ENCODE assay signal across 27 cellular contexts in genomic region chrX:40908026-40908425, GRCh38.
A peak's percentile ranks its signal among the peaks of the same experiment; 100 is the strongest.
DNase-seq lines count a peak whose midpoint lies in the region; TF ChIP-seq lines count a peak whose summit lies in the region.
"Had no signal": no experiment of that assay in that cellular context is flagged by ENCODE, and none has a peak within 500 bp of the region (broad histone marks: within the 10 kb centered on the region; RNA-seq: fewer than 3 reads in every experiment).

No MANE protein-coding gene starts in this region.

- peak overlapping the region; percentile 92 for H3K27ac ChIP-seq in brain microvascular endothelial cell
- no peak overlapping the region for H3K27ac ChIP-seq in breast epithelium
- no peak overlapping the region for H3K27ac ChIP-seq in esophagus squamous epithelium
- no peak overlapping the region for H3K27ac ChIP-seq in suprapubic skin
- H3K27ac ChIP-seq: BLaER1, right atrium auricular region, tibial artery had no signal

- peak; percentile 34 for DNase-seq in AG10803 (ENCODE audit: low read depth)
- DNase-seq in M059J (ENCODE audit: low read depth) = peak; percentile 83
- DNase-seq in brain microvascular endothelial cell = peak; percentile 47
- peak; percentile 47 for DNase-seq in iris pigment epithelial cell (ENCODE audit: low read depth)
- no peak for DNase-seq in breast epithelium (ENCODE audit: low spot score in 2 of 2)
- DNase-seq in esophagus squamous epithelium (lab: John Stamatoyannopoulos, UW) = no peak
- DNase-seq in activated CD4-positive, alpha-beta memory T cell treated with anti-CD3 and anti-CD28 coated beads, Interleukin-2, amount 10 ng/mL, durations not matched to agents 7 days and 5 days = no peak
- no peak for DNase-seq in suprapubic skin (ENCODE audit: low spot score in 2 of 2)
- DNase-seq: activated CD4-positive, alpha-beta T cell treated with anti-CD3 and anti-CD28 coated beads for 4 hours; Caco-2; DND-41; effector memory CD4-positive, alpha-beta T cell; H7; KBM-7; naive thymus-derived CD8-positive, alpha-beta T cell; NCI-H1930; NCI-H2227 treated with DMSO at 0.1 percent for 48 hours; NCI-H774; SIG-M5; stimulated activated CD4-positive, alpha-beta T cell treated with anti-CD3 and anti-CD28 coated beads, Interleukin-12 subunit alpha, Interleukin-12 subunit beta, amount 100 ng/mL, for 4 hours; stimulated activated CD4-positive, alpha-beta T cell treated with anti-CD3 and anti-CD28 coated beads, Interleukin-4, amount 100 ng/mL, for 4 hours; stimulated activated naive CD8-positive, alpha-beta T cell treated with anti-CD3 and anti-CD28 coated beads, Interleukin-15, Interleukin-2, amounts not matched to agents 100 U/mL and 50 U/mL, for 24 hours; tibial artery had no signal

- 83 to 87% methylated on average over 6 to 7 of the region's 7 CpGs for WGBS in esophagus squamous epithelium, 2 donors
- WGBS in suprapubic skin = 83% methylated on average over 7 of the region's 7 CpGs

- H3K27me3 ChIP-seq in brain microvascular endothelial cell (replicated peaks) = no peaks in the 10 kb centered on the region
- peaks cover 0 to 27% of the 10 kb centered on the region in 2 donors for H3K27me3 ChIP-seq in breast epithelium
- no peaks in the 10 kb centered on the region for H3K27me3 ChIP-seq in esophagus squamous epithelium
- H3K27me3 ChIP-seq in suprapubic skin = no peaks in the 10 kb centered on the region
- H3K27me3 ChIP-seq: right atrium auricular region, tibial artery had no signal

- TF ChIP-seq CTCF in AG10803 (conservative IDR thresholded peaks at IDR 0.05; ENCODE audit: low read length) = no peak
- TF ChIP-seq CTCF in brain microvascular endothelial cell (IDR thresholded peaks at IDR 0.05; ENCODE audit: low read depth, low read length, missing control alignments) = no peak
- no peak for TF ChIP-seq CTCF in breast epithelium (IDR thresholded peaks at IDR 0.05)
- no peak for TF ChIP-seq CTCF in esophagus squamous epithelium (IDR thresholded peaks at IDR 0.05)
- no peak for TF ChIP-seq CTCF in suprapubic skin (IDR thresholded peaks at IDR 0.05)

- in situ Hi-C loops in brain microvascular endothelial cell (cut with HindIII; ENCODE audit: low pct_ligation_motif_present, low sequenced_read_pairs) = no loop called here

- no peak overlapping the region for H3K4me3 ChIP-seq in AG10803 (ENCODE audit: low read length)
- H3K4me3 ChIP-seq in brain microvascular endothelial cell (ENCODE audit: low read depth, low read length) = no peak overlapping the region
- no peak overlapping the region for H3K4me3 ChIP-seq in breast epithelium
- no peak overlapping the region for H3K4me3 ChIP-seq in esophagus squamous epithelium
- no peak overlapping the region for H3K4me3 ChIP-seq in suprapubic skin
- H3K4me3 ChIP-seq: BLaER1, right atrium auricular region, tibial artery had no signal

- H3K36me3 ChIP-seq in brain microvascular endothelial cell (replicated peaks) (no peaks in the 10 kb centered on the region), breast epithelium (no peaks in the 10 kb centered on the region), esophagus squamous epithelium (no peaks in the 10 kb centered on the region), suprapubic skin (no peaks in the 10 kb centered on the region)
- H3K36me3 ChIP-seq: BLaER1, right atrium auricular region, tibial artery had no signal

- POLR2A ChIA-PET in activated CD4-positive, alpha-beta memory T cell treated with anti-CD3 and anti-CD28 coated beads, Interleukin-2, amount 10 ng/mL, durations not matched to agents 7 days and 5 days (lab: Charles Lee) = no interaction called here

- H3K4me1 ChIP-seq in breast epithelium = no peaks in the 10 kb centered on the region
- no peaks in the 10 kb centered on the region for H3K4me1 ChIP-seq in esophagus squamous epithelium
- H3K4me1 ChIP-seq in suprapubic skin = no peaks in the 10 kb centered on the region
- H3K4me1 ChIP-seq: Caco-2, right atrium auricular region, tibial artery had no signal

- TF ChIP-seq POLR2A in breast epithelium (IDR thresholded peaks at IDR 0.05) = no peak
- TF ChIP-seq POLR2A in esophagus squamous epithelium (IDR thresholded peaks at IDR 0.05) = no peak
- no peak for TF ChIP-seq POLR2A in suprapubic skin (IDR thresholded peaks at IDR 0.05)

- intact Hi-C loops in breast epithelium (cut with DNase I; ENCODE audit: low total_unique reads) (no loop called here), esophagus squamous epithelium (cut with DNase I) (no loop called here)

- H3K27ac Mint-ChIP-seq in activated CD4-positive, alpha-beta memory T cell treated with anti-CD3 and anti-CD28 coated beads, Interleukin-2, amount 10 ng/mL, durations not matched to agents 7 days and 5 days = no peak overlapping the region
- H3K27ac Mint-ChIP-seq: activated naive CD4-positive, alpha-beta T cell treated with anti-CD3 and anti-CD28 coated beads, Interleukin-2, amount 50 U/mL, for 24 hours; activated T-helper 1 cell treated with anti-CD3 and anti-CD28 coated beads, Interleukin-12 subunit alpha, Interleukin-12 subunit beta, Interleukin-2, Interleukin-4 antibody, amounts not matched to agents 30 ng/mL and 10 ng/mL and 1 ng/mL, durations not matched to agents 14 hours and 24 hours and 36 hours; naive thymus-derived CD8-positive, alpha-beta T cell had no signal

- no peaks in the 10 kb centered on the region for H3K36me3 Mint-ChIP-seq in activated CD4-positive, alpha-beta memory T cell treated with anti-CD3 and anti-CD28 coated beads, Interleukin-2, amount 10 ng/mL, durations not matched to agents 7 days and 5 days (ENCODE audit: low read depth)
- H3K36me3 Mint-ChIP-seq: activated naive CD4-positive, alpha-beta T cell treated with anti-CD3 and anti-CD28 coated beads, Interleukin-2, amount 50 U/mL, for 24 hours; naive thymus-derived CD8-positive, alpha-beta T cell had no signal

- no peak for TF ChIP-seq EP300 in suprapubic skin (IDR thresholded peaks at IDR 0.05)

- H3K9me3 Mint-ChIP-seq in activated CD4-positive, alpha-beta memory T cell treated with anti-CD3 and anti-CD28 coated beads, Interleukin-2, amount 10 ng/mL, durations not matched to agents 7 days and 5 days = no peaks in the 10 kb centered on the region
- H3K9me3 Mint-ChIP-seq: activated naive CD4-positive, alpha-beta T cell treated with anti-CD3 and anti-CD28 coated beads, Interleukin-2, amount 50 U/mL, for 24 hours; activated T-helper 1 cell treated with anti-CD3 and anti-CD28 coated beads, Interleukin-12 subunit alpha, Interleukin-12 subunit beta, Interleukin-2, Interleukin-4 antibody, amounts not matched to agents 30 ng/mL and 10 ng/mL and 1 ng/mL, durations not matched to agents 14 hours and 24 hours and 36 hours had no signal

- H3K9me3 ChIP-seq in breast epithelium (peaks cover 0 to 7% of the 10 kb centered on the region in 2 donors), esophagus squamous epithelium (no peaks in the 10 kb centered on the region), suprapubic skin (no peaks in the 10 kb centered on the region)
- H3K9me3 ChIP-seq: Caco-2 had no signal

- H3K27me3 Mint-ChIP-seq in activated CD4-positive, alpha-beta memory T cell treated with anti-CD3 and anti-CD28 coated beads, Interleukin-2, amount 10 ng/mL, durations not matched to agents 7 days and 5 days = no peaks in the 10 kb centered on the region
- H3K27me3 Mint-ChIP-seq: activated naive CD4-positive, alpha-beta T cell treated with anti-CD3 and anti-CD28 coated beads, Interleukin-2, amount 50 U/mL, for 24 hours; naive thymus-derived CD8-positive, alpha-beta T cell had no signal

- no peak overlapping the region for H3K4me3 Mint-ChIP-seq in activated CD4-positive, alpha-beta memory T cell treated with anti-CD3 and anti-CD28 coated beads, Interleukin-2, amount 10 ng/mL, durations not matched to agents 7 days and 5 days
- H3K4me3 Mint-ChIP-seq: activated naive CD4-positive, alpha-beta T cell treated with anti-CD3 and anti-CD28 coated beads, Interleukin-2, amount 50 U/mL, for 24 hours; activated T-helper 1 cell treated with anti-CD3 and anti-CD28 coated beads, Interleukin-12 subunit alpha, Interleukin-12 subunit beta, Interleukin-2, Interleukin-4 antibody, amounts not matched to agents 30 ng/mL and 10 ng/mL and 1 ng/mL, durations not matched to agents 14 hours and 24 hours and 36 hours; naive thymus-derived CD8-positive, alpha-beta T cell had no signal

- H3K4me1 Mint-ChIP-seq in activated CD4-positive, alpha-beta memory T cell treated with anti-CD3 and anti-CD28 coated beads, Interleukin-2, amount 10 ng/mL, durations not matched to agents 7 days and 5 days = no peaks in the 10 kb centered on the region
- H3K4me1 Mint-ChIP-seq: activated naive CD4-positive, alpha-beta T cell treated with anti-CD3 and anti-CD28 coated beads, Interleukin-2, amount 50 U/mL, for 24 hours; naive thymus-derived CD8-positive, alpha-beta T cell had no signal

- CTCF ChIA-PET in activated CD4-positive, alpha-beta memory T cell treated with anti-CD3 and anti-CD28 coated beads, Interleukin-2, amount 10 ng/mL, durations not matched to agents 7 days and 5 days (lab: Charles Lee) = no interaction called here

Comparison
In these comparisons a context has a peak if more than half of its experiments do, and no peak if none do; other contexts are left out.
1. DNase-seq: peak in AG10803 (single experiment), M059J (single experiment), brain microvascular endothelial cell (single experiment) and iris pigment epithelial cell (single experiment); none in breast epithelium (0 of 2), esophagus squamous epithelium (single experiment), activated CD4-positive, alpha-beta memory T cell treated with anti-CD3 and anti-CD28 coated beads, Interleukin-2, amount 10 ng/mL, durations not matched to agents 7 days and 5 days (single experiment) and suprapubic skin (0 of 2).